In genomic region chr2:42513252-42513918, GRCh38 we compare ENCODE assay signal across 1 cellular context.
TF ChIP-seq lines count a peak whose summit lies in the region.

No MANE protein-coding gene starts in this region.

TF ChIP-seq in HepG2, 621 proteins besides CTCF, POLR2A, EP300 and RAD21 (continued from another document and continues in another):
- TF ChIP-seq BRF2 (CRISPR knock-in tag; IDR thresholded peaks at IDR 0.05) (no peak), ZNF850 (CRISPR knock-in tag; conservative IDR thresholded peaks at IDR 0.05) (no peak), ZNF143 (CRISPR knock-in tag; IDR thresholded peaks at IDR 0.05) (no peak), ZFX (CRISPR knock-in tag; IDR thresholded peaks at IDR 0.05; ENCODE audit: low read depth) (no peak), ZNF598 (CRISPR knock-in tag; IDR thresholded peaks at IDR 0.05; ENCODE audit: borderline replicate concordance) (peak; percentile 63; the same call in 1 of the 2 replicates), ARID2 (CRISPR knock-in tag; IDR thresholded peaks at IDR 0.05; ENCODE audit: borderline replicate concordance) (no peak), ZNF276 (CRISPR knock-in tag; IDR thresholded peaks at IDR 0.05; ENCODE audit: low read depth) (0 out of 2 replicates have a peak, but pooled peaks have one; percentile 41), YEATS4 (CRISPR knock-in tag; IDR thresholded peaks at IDR 0.05; ENCODE audit: borderline replicate concordance) (no peak), HOXA5 (CRISPR knock-in tag; IDR thresholded peaks at IDR 0.05) (0 out of 2 replicates have a peak, but pooled peaks have one; percentile 31), SAP130 (CRISPR knock-in tag; IDR thresholded peaks at IDR 0.05; ENCODE audit: low read depth) (peak; percentile 26; the same call in 1 of the 2 replicates), YEATS2 (CRISPR knock-in tag; IDR thresholded peaks at IDR 0.05; ENCODE audit: borderline replicate concordance) (no peak), ATF3 (CRISPR knock-in tag; IDR thresholded peaks at IDR 0.05) (no peak), ZNF335 (CRISPR knock-in tag; IDR thresholded peaks at IDR 0.05) (no peak), ZNF501 (CRISPR knock-in tag; IDR thresholded peaks at IDR 0.05) (peak; percentile 23; the same call in 1 of the 2 replicates), ZNF274 (CRISPR knock-in tag; IDR thresholded peaks at IDR 0.05) (no peak), FOXK1 (CRISPR knock-in tag; IDR thresholded peaks at IDR 0.05; ENCODE audit: borderline replicate concordance, low read depth) (no peak), ZNF724P (CRISPR knock-in tag; IDR thresholded peaks at IDR 0.05; ENCODE audit: borderline replicate concordance) (no peak), ZGPAT (CRISPR knock-in tag; IDR thresholded peaks at IDR 0.05) (0 out of 2 replicates have a peak, but pooled peaks have one; percentile 28), RFXAP (CRISPR knock-in tag; IDR thresholded peaks at IDR 0.05; ENCODE audit: borderline replicate concordance) (no peak), GPBP1L1 (CRISPR knock-in tag; IDR thresholded peaks at IDR 0.05) (no peak), ZNF749 (CRISPR knock-in tag; IDR thresholded peaks at IDR 0.05; ENCODE audit: borderline replicate concordance) (no peak), STAG1 (CRISPR knock-in tag; IDR thresholded peaks at IDR 0.05) (peak; percentile 79), HNF1B (CRISPR knock-in tag; IDR thresholded peaks at IDR 0.05) (no peak), ZNF354B (CRISPR knock-in tag; IDR thresholded peaks at IDR 0.05) (no peak), GATAD2A (CRISPR knock-in tag; IDR thresholded peaks at IDR 0.05) (peak; percentile 31; the same call in 1 of the 2 replicates), ZNF296 (CRISPR knock-in tag; conservative IDR thresholded peaks at IDR 0.05) (no peak), SMAD1 (CRISPR knock-in tag; IDR thresholded peaks at IDR 0.05; ENCODE audit: borderline replicate concordance, low read depth) (no peak), ZNF367 (CRISPR knock-in tag; IDR thresholded peaks at IDR 0.05; ENCODE audit: borderline replicate concordance) (no peak), RXRB (CRISPR knock-in tag; IDR thresholded peaks at IDR 0.05; ENCODE audit: borderline replicate concordance) (no peak), NR2F6 (IDR thresholded peaks at IDR 0.05) (no peak), NR2F6 (CRISPR knock-in tag; IDR thresholded peaks at IDR 0.05) (peak; percentile 15; the same call in 1 of the 2 replicates), KMT2B (CRISPR knock-in tag; IDR thresholded peaks at IDR 0.05) (no peak), SP1 (IDR thresholded peaks at IDR 0.05) (no peak), SP1 (CRISPR knock-in tag; IDR thresholded peaks at IDR 0.05) (no peak), ZBTB20 (CRISPR knock-in tag; IDR thresholded peaks at IDR 0.05; ENCODE audit: borderline replicate concordance, low read depth) (no peak), ZNF766 (CRISPR knock-in tag; IDR thresholded peaks at IDR 0.05; ENCODE audit: borderline replicate concordance) (no peak), ELF3 (CRISPR knock-in tag; IDR thresholded peaks at IDR 0.05) (no peak), MXD3 (CRISPR knock-in tag; IDR thresholded peaks at IDR 0.05) (no peak), SP4 (CRISPR knock-in tag; IDR thresholded peaks at IDR 0.05) (0 out of 2 replicates have a peak, but pooled peaks have one; percentile 18), ZSCAN9 (CRISPR knock-in tag; IDR thresholded peaks at IDR 0.05; ENCODE audit: borderline replicate concordance) (no peak), ZNF737 (CRISPR knock-in tag; IDR thresholded peaks at IDR 0.05; ENCODE audit: borderline replicate concordance) (no peak), ZNF646 (CRISPR knock-in tag; IDR thresholded peaks at IDR 0.05) (no peak), RBM22 (optimal IDR thresholded peaks at IDR 0.05; ENCODE audit: low read length) (no peak), ZNF841 (CRISPR knock-in tag; IDR thresholded peaks at IDR 0.05; ENCODE audit: borderline replicate concordance) (no peak), DNMT1 (CRISPR knock-in tag; IDR thresholded peaks at IDR 0.05) (no peak), THRA (CRISPR knock-in tag; IDR thresholded peaks at IDR 0.05; ENCODE audit: borderline replicate concordance) (peak; percentile 14; the same call in 1 of the 2 replicates), ZNF772 (CRISPR knock-in tag; IDR thresholded peaks at IDR 0.05) (no peak)
